In genomic region chr2:192162392-192163042, GRCh38 we compare ENCODE assay signal across 8 cellular contexts. TPM values are rescaled to one million over a fixed set of nuclear protein-coding genes. Genes with fewer than 3 reads are reported as not detected.
DNase-seq lines count a peak whose midpoint lies in the region; ATAC-seq, FAIRE-seq and TF ChIP-seq lines count a peak whose summit lies in the region.

No MANE protein-coding gene starts in this region.

- POLR2A ChIA-PET in activated CD4-positive, alpha-beta T cell treated with anti-CD3 and anti-CD28 coated beads for 36 hours (lab: Charles Lee) = interaction anchor here (0.7 kb wide), 1 partner anchor 93 kb away, joined by 4 read pairs; no protein-coding TSS in a partner anchor

- H3K4me3 ChIP-seq in coronary artery (peak overlapping the region; percentile 49), lower leg skin (ENCODE audit: low read depth, poor library complexity, severe bottlenecking) (no peak overlapping the region)

- H3K9me3 Mint-ChIP-seq in activated CD4-positive, alpha-beta T cell treated with anti-CD3 and anti-CD28 coated beads for 36 hours (ENCODE audit: low read depth) = no peaks in the 10 kb centered on the region

- no peak overlapping the region for H3K27ac Mint-ChIP-seq in activated CD4-positive, alpha-beta T cell treated with anti-CD3 and anti-CD28 coated beads for 36 hours

- H3K27me3 Mint-ChIP-seq in activated CD4-positive, alpha-beta T cell treated with anti-CD3 and anti-CD28 coated beads for 36 hours = peaks cover 9% of the 10 kb centered on the region

- peaks cover 8% of the 10 kb centered on the region for H3K4me1 Mint-ChIP-seq in activated CD4-positive, alpha-beta T cell treated with anti-CD3 and anti-CD28 coated beads for 36 hours

- H3K4me3 Mint-ChIP-seq in activated CD4-positive, alpha-beta T cell treated with anti-CD3 and anti-CD28 coated beads for 36 hours = no peak overlapping the region

- DNase-seq in GM12892 (ENCODE audit: insufficient read length) (no peak), NCI-H345 (lab: John Stamatoyannopoulos, UW) (peak; percentile 66), coronary artery (ENCODE audit: low spot score) (no peak), lower leg skin (ENCODE audit: low spot score in 2 of 2) (peak; percentile 60 to 86)
- peak; percentile 80 for DNase-seq in activated CD4-positive, alpha-beta T cell treated with anti-CD3 and anti-CD28 coated beads for 36 hours
- peak; percentile 52 for DNase-seq in stimulated activated CD8-positive, alpha-beta memory T cell treated with anti-CD3 and anti-CD28 coated beads, Interleukin-12 subunit alpha, Interleukin-12 subunit beta, amount 100 ng/mL, for 1 hour (ENCODE audit: low read depth)

- ATAC-seq in HG02973 (IDR thresholded peaks at IDR 0.05; ENCODE audit: unreplicated experiment) = peak; percentile 81
- peak; percentile 74 for ATAC-seq in activated CD4-positive, alpha-beta T cell treated with anti-CD3 and anti-CD28 coated beads for 36 hours

- peak; percentile 82 for FAIRE-seq in GM12892 (lab: Jason Lieb, UNC)

- TF ChIP-seq CTCF in 22Rv1 (IDR thresholded peaks at IDR 0.05) = peak; percentile 91
- peak; percentile 76 for TF ChIP-seq CTCF in coronary artery (IDR thresholded peaks at IDR 0.05)
- TF ChIP-seq CTCF in lower leg skin (IDR thresholded peaks at IDR 0.05) = peak in 1 of 3 donors; percentile 84

- CTCF ChIA-PET in activated CD4-positive, alpha-beta T cell treated with anti-CD3 and anti-CD28 coated beads for 36 hours (lab: Charles Lee) = interaction anchor here (0.6 to 3.5 kb wide), 81 partner anchors 8 to 1091 kb away, joined by 3 to 90 read pairs (median 4); partner anchors contain the start of genes CAVIN2 and TMEFF2

- intact Hi-C loops in activated CD4-positive, alpha-beta T cell treated with anti-CD3 and anti-CD28 coated beads for 36 hours (cut with DNase I, micrococcal nuclease) = loop anchor here (1.0 to 10.0 kb wide), 9 partner anchors 294 to 998 kb away; no protein-coding TSS in a partner anchor
- intact Hi-C loops in lower leg skin (cut with DNase I; ENCODE audit: low total_unique reads) = loop anchor here (5.0 kb wide), 1 partner anchor 595 kb away; no protein-coding TSS in a partner anchor

- H3K36me3 Mint-ChIP-seq in activated CD4-positive, alpha-beta T cell treated with anti-CD3 and anti-CD28 coated beads for 36 hours (ENCODE audit: low read depth) = no peaks in the 10 kb centered on the region

- TF ChIP-seq POLR2A in GM12892 (IDR thresholded peaks at IDR 0.05; ENCODE audit: low read depth, low read length) (no peak), lower leg skin (IDR thresholded peaks at IDR 0.05) (no peak)

- WGBS in lower leg skin, 2 donors = 12 to 15% methylated on average over 4 of the region's 4 CpGs

- H3K27ac ChIP-seq in 22Rv1 = no peak overlapping the region
- H3K27ac ChIP-seq in coronary artery = no peak overlapping the region

RNA-seq across cellular contexts. Expression of gene TMEFF2, which starts 32.2 kb away (rescaled TPM):
- polyA plus RNA-seq in GM12892 (2012; ENCODE audit: missing spikeins) = not detected
- not detected for total RNA-seq in activated CD4-positive, alpha-beta T cell treated with anti-CD3 and anti-CD28 coated beads for 36 hours
- total RNA-seq in lower leg skin = under 1 TPM in 3 of 4 donors, not detected in 1; 0.16 to 0.46 (median 0.17) TPM

Comparison
In these comparisons a context has a peak if more than half of its experiments do, and no peak if none do; other contexts are left out.
1. DNase-seq: peak in NCI-H345 (single experiment), activated CD4-positive, alpha-beta T cell treated with anti-CD3 and anti-CD28 coated beads for 36 hours (single experiment), lower leg skin (2 of 2) and stimulated activated CD8-positive, alpha-beta memory T cell treated with anti-CD3 and anti-CD28 coated beads, Interleukin-12 subunit alpha, Interleukin-12 subunit beta, amount 100 ng/mL, for 1 hour (single experiment); none in GM12892 (single experiment) and coronary artery (single experiment).